ENCODE assay signal across 16 cellular contexts in genomic region chr3:83946554-83946953, GRCh38.
DNase-seq lines count a peak whose midpoint lies in the region; ATAC-seq and TF ChIP-seq lines count a peak whose summit lies in the region.
"Had no signal": no experiment of that assay in that cellular context is flagged by ENCODE, and none has a peak within 500 bp of the region (broad histone marks: within the 10 kb centered on the region; RNA-seq: fewer than 3 reads in every experiment).

No MANE protein-coding gene starts in this region.

- DNase-seq in A673 (ENCODE audit: low spot score) (peak; percentile 16), HT1080 (ENCODE audit: low read depth) (peak; percentile 18), RWPE2 (ENCODE audit: low spot score) (no peak), epithelial cell of proximal tubule (ENCODE audit: low read depth) (no peak), globus pallidus (ENCODE audit: low spot score) (no peak), HEK293T (ENCODE audit: extremely low spot score) (no peak)
- DNase-seq: activated CD8-positive, alpha-beta memory T cell treated with anti-CD3 and anti-CD28 coated beads, Interleukin-2, amount 10 ng/mL, durations not matched to agents 7 days and 5 days; activated naive CD4-positive, alpha-beta T cell treated with anti-CD3 and anti-CD28 coated beads, Interleukin-2, amount 50 U/mL, for 16 hours; colonic mucosa; NCI-H2081 treated with DMSO at 0.1 percent for 48 hours; PC-9; stimulated activated CD4-positive, alpha-beta T cell treated with anti-CD3 and anti-CD28 coated beads, Interleukin-4, amount 100 ng/mL, for 1 hour; stimulated activated naive B cell treated with anti-CD40 and anti-IgM and Interleukin-4, amounts not matched to agents 10 μg/mL and 1 μg/mL and 100 μg/mL, for 72 hours had no signal

- no TSS peak for BruUV-seq in A673 (replicated peaks; lab: Mats Ljungman, UMichigan)

- intact Hi-C loops in A673 (cut with micrococcal nuclease; ENCODE audit: unreplicated experiment): no loop called here

- TF ChIP-seq CTCF in A673 (conservative IDR thresholded peaks at IDR 0.05; ENCODE audit: low read depth, low read length) (0 out of 2 replicates have a peak, but pooled peaks have one; percentile 22), RWPE2 (IDR thresholded peaks at IDR 0.05; ENCODE audit: poor library complexity, severe bottlenecking) (peak; percentile 40), epithelial cell of proximal tubule (conservative IDR thresholded peaks at IDR 0.05; ENCODE audit: low read depth, low read length) (peak; percentile 25)

- peak; percentile 74 for ATAC-seq in RWPE2 (ENCODE audit: low read depth)
- ATAC-seq in HG03342 (IDR thresholded peaks at IDR 0.05; ENCODE audit: unreplicated experiment): no peak
- no peak for ATAC-seq in GM18907 (IDR thresholded peaks at IDR 0.05; ENCODE audit: unreplicated experiment)
- ATAC-seq: activated CD8-positive, alpha-beta memory T cell treated with anti-CD3 and anti-CD28 coated beads, Interleukin-2, amount 10 ng/mL, durations not matched to agents 7 days and 5 days; stimulated activated naive B cell treated with anti-CD40 and anti-IgM and Interleukin-4, amounts not matched to agents 10 μg/mL and 1 μg/mL and 100 μg/mL, for 72 hours had no signal

- H3K4me1 ChIP-seq in A673 (ENCODE audit: insufficient read depth, low read length, poor library complexity, severe bottlenecking) (no peaks in the 10 kb centered on the region), RWPE2 (ENCODE audit: insufficient read depth, poor library complexity, severe bottlenecking) (peaks cover 10% of the 10 kb centered on the region)
- H3K4me1 ChIP-seq: BLaER1 treated with 17β-estradiol and CSF1 and Interleukin-3, amounts not matched to agents 10 nM and 100 nM; colonic mucosa had no signal

- H3K9me3 ChIP-seq in A673 (ENCODE audit: low read depth, low read length, poor library complexity, severe bottlenecking) (peaks cover 3% of the 10 kb centered on the region), RWPE2 (ENCODE audit: severe bottlenecking) (no peaks in the 10 kb centered on the region)
- H3K9me3 ChIP-seq: colonic mucosa had no signal

- POLR2A ChIA-PET in A673 (lab: Charles Lee; ENCODE audit: low non-redundant PET) (no interaction called here), HEK293T (lab: Yijun Ruan, JAX) (no interaction called here)

- H3K27ac ChIP-seq in A673 (ENCODE audit: low read depth, low read length, poor library complexity, severe bottlenecking) (no peak overlapping the region), RWPE2 (ENCODE audit: poor library complexity, severe bottlenecking) (peak overlapping the region; percentile 7)
- H3K27ac ChIP-seq: BLaER1 treated with 17β-estradiol and CSF1 and Interleukin-3, amounts not matched to agents 10 nM and 100 nM; colonic mucosa; PC-9 had no signal

- CTCF ChIA-PET in A673 (lab: Charles Lee) (no interaction called here), HEK293T (lab: Yijun Ruan, JAX) (no interaction called here)

- H3K4me3 ChIP-seq in A673 (ENCODE audit: low read depth, low read length, poor library complexity, severe bottlenecking) (no peak overlapping the region), RWPE2 (ENCODE audit: severe bottlenecking) (no peak overlapping the region), epithelial cell of proximal tubule (ENCODE audit: low read depth, low read length) (no peak overlapping the region)
- H3K4me3 ChIP-seq: BLaER1 treated with 17β-estradiol and CSF1 and Interleukin-3, amounts not matched to agents 10 nM and 100 nM; colonic mucosa; PC-9 had no signal

- H3K27me3 ChIP-seq in A673 (replicated peaks; ENCODE audit: insufficient read depth, low read depth, low read length, poor library complexity) (no peaks in the 10 kb centered on the region), RWPE2 (ENCODE audit: insufficient read depth, poor library complexity, severe bottlenecking) (no peaks in the 10 kb centered on the region)
- H3K27me3 ChIP-seq: BLaER1 treated with 17β-estradiol and CSF1 and Interleukin-3, amounts not matched to agents 10 nM and 100 nM; colonic mucosa had no signal

- H3K36me3 ChIP-seq in A673 (ENCODE audit: insufficient read depth, low read length, poor library complexity, severe bottlenecking) (no peaks in the 10 kb centered on the region), RWPE2 (ENCODE audit: low read depth) (no peaks in the 10 kb centered on the region)
- H3K36me3 ChIP-seq: BLaER1 treated with 17β-estradiol and CSF1 and Interleukin-3, amounts not matched to agents 10 nM and 100 nM; colonic mucosa had no signal

TF ChIP-seq in HEK293T, 16 proteins besides CTCF, POLR2A, EP300 and RAD21:
- TF ChIP-seq FOXK2 (IDR thresholded peaks at IDR 0.05): no peak
- no peak for TF ChIP-seq TARDBP (IDR thresholded peaks at IDR 0.05)
- TF ChIP-seq FOXM1 (IDR thresholded peaks at IDR 0.05; ENCODE audit: borderline replicate concordance): no peak
- TF ChIP-seq NFRKB (IDR thresholded peaks at IDR 0.05): no peak
- no peak for TF ChIP-seq BHLHE40 (IDR thresholded peaks at IDR 0.05; ENCODE audit: borderline replicate concordance)
- no peak for TF ChIP-seq SUZ12 (IDR thresholded peaks at IDR 0.05)
TF ChIP-seq in HEK293T: peak in this region for 0.

Comparison
In these comparisons a context has a peak if more than half of its experiments do, and no peak if none do; other contexts are left out.
1. DNase-seq: peak in A673 (single experiment) and HT1080 (single experiment); none in RWPE2 (single experiment), epithelial cell of proximal tubule (single experiment), globus pallidus (single experiment) and HEK293T (single experiment).
2. Peak in every context shown above with its lines, with median percentiles within 50 percentile points of each other: CTCF ChIP-seq.